In genomic region chr12:123972448-123973401, GRCh38 we compare ENCODE assay signal across 8 cellular contexts. TPM values are rescaled to one million over a fixed set of nuclear protein-coding genes. Genes with fewer than 3 reads are reported as not detected.
DNase-seq lines count a peak whose midpoint lies in the region; ATAC-seq and TF ChIP-seq lines count a peak whose summit lies in the region.

CCDC92 (minus strand) TSS chr12:123972831; CDS start chr12:123944305, 28,526 bp downstream.
ZNF664 (plus strand) TSS chr12:123973215; CDS start chr12:124012145, 38,930 bp downstream.

- DNase-seq in AG08396 (ENCODE audit: low spot score) (peak; percentile 100), NCI-H226 (peak; percentile 87), cerebellum (ENCODE audit: low spot score) (peak; percentile 96), kidney glomerular epithelial cell (lab: John Stamatoyannopoulos, UW) (peak; percentile 85)
- DNase-seq in activated CD4-positive, CD25-positive, alpha-beta regulatory T cell treated with anti-CD3 and anti-CD28 coated beads, Interleukin-2, amount 50 U/mL, for 72 hours: peak; percentile 97
- DNase-seq in stimulated activated CD4-positive, alpha-beta T cell treated with anti-CD3 and anti-CD28 coated beads, Interleukin-1b, Interleukin-23, amount 100 ng/mL, for 1 hour (ENCODE audit: low read depth in 2 of 2): peak; percentile 92 to 94

- peak; percentile 68 for TF ChIP-seq POLR2A in GM18951 (IDR thresholded peaks at IDR 0.05; ENCODE audit: extremely low read depth, insufficient read depth, insufficient read length)

- in situ Hi-C loops in GM18951 (cut with MboI; ENCODE audit: low sequenced_read_pairs, unreplicated experiment): no loop called here

- peak; percentile 80 for ATAC-seq in HG03175 (IDR thresholded peaks at IDR 0.05; ENCODE audit: unreplicated experiment)

RNA-seq across cellular contexts. Expression of gene CCDC92, which starts in this region (rescaled TPM):
- 35.4 TPM for total RNA-seq in cerebellum

RNA-seq across cellular contexts. Expression of gene ZNF664, which starts in this region (rescaled TPM):
- 113 TPM for total RNA-seq in cerebellum

Comparison
In these comparisons a context has a peak if more than half of its experiments do, and no peak if none do; other contexts are left out.
1. Peak in every context shown above with its lines: DNase-seq and ATAC-seq.